1 cellular context compared by ENCODE assay signal in genomic region chr2:3662239-3662638, GRCh38.
TF ChIP-seq lines count a peak whose summit lies in the region.

No MANE protein-coding gene starts in this region.

TF ChIP-seq in HepG2, 621 proteins besides CTCF, POLR2A, EP300 and RAD21 (continued from another document):
- no peak for TF ChIP-seq NR1H2 (CRISPR knock-in tag; IDR thresholded peaks at IDR 0.05; ENCODE audit: borderline replicate concordance, low read depth)
- no peak for TF ChIP-seq TFDP2 (CRISPR knock-in tag; IDR thresholded peaks at IDR 0.05)
- no peak for TF ChIP-seq ZNF781 (CRISPR knock-in tag; IDR thresholded peaks at IDR 0.05; ENCODE audit: borderline replicate concordance, not compliant biosample characterization)
- TF ChIP-seq ZNF749 (CRISPR knock-in tag; IDR thresholded peaks at IDR 0.05; ENCODE audit: borderline replicate concordance), result no peak
- TF ChIP-seq ZFP90 (CRISPR knock-in tag; IDR thresholded peaks at IDR 0.05; ENCODE audit: borderline replicate concordance), result no peak
- no peak for TF ChIP-seq PREB (CRISPR knock-in tag; IDR thresholded peaks at IDR 0.05)
- no peak for TF ChIP-seq ZNF343 (CRISPR knock-in tag; IDR thresholded peaks at IDR 0.05)
- no peak for TF ChIP-seq HNRNPL (IDR thresholded peaks at IDR 0.05; ENCODE audit: low read depth, low read length)
- no peak for TF ChIP-seq MATR3 (CRISPR knock-in tag; IDR thresholded peaks at IDR 0.05)
- no peak for TF ChIP-seq ZNF569 (CRISPR knock-in tag; IDR thresholded peaks at IDR 0.05; ENCODE audit: borderline replicate concordance)
- TF ChIP-seq NFRKB (IDR thresholded peaks at IDR 0.05), result no peak
- no peak for TF ChIP-seq RNF2 (conservative IDR thresholded peaks at IDR 0.05; ENCODE audit: low read depth)
- TF ChIP-seq, protein P1, sequence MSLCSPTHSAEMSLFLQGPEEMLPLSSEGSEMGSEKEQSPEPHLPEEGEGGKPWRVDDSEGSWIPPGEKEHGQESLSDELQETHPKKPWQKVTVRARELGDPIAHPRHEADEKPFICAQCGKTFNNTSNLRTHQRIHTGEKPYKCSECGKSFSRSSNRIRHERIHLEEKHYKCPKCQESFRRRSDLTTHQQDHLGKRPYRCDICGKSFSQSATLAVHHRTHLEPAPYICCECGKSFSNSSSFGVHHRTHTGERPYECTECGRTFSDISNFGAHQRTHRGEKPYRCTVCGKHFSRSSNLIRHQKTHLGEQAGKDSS (CRISPR knock-in tag; IDR thresholded peaks at IDR 0.05; ENCODE audit: borderline replicate concordance, low read depth), result no peak
- TF ChIP-seq, protein P2, sequence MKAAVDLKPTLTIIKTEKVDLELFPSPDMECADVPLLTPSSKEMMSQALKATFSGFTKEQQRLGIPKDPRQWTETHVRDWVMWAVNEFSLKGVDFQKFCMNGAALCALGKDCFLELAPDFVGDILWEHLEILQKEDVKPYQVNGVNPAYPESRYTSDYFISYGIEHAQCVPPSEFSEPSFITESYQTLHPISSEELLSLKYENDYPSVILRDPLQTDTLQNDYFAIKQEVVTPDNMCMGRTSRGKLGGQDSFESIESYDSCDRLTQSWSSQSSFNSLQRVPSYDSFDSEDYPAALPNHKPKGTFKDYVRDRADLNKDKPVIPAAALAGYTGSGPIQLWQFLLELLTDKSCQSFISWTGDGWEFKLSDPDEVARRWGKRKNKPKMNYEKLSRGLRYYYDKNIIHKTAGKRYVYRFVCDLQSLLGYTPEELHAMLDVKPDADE (CRISPR knock-in tag; IDR thresholded peaks at IDR 0.05), result no peak
- TF ChIP-seq ZBTB38 (CRISPR knock-in tag; IDR thresholded peaks at IDR 0.05), result no peak
- no peak for TF ChIP-seq MBD4 (IDR thresholded peaks at IDR 0.05; ENCODE audit: borderline replicate concordance, low read length)
- TF ChIP-seq CENPT (CRISPR knock-in tag; IDR thresholded peaks at IDR 0.05; ENCODE audit: low read depth), result no peak
- TF ChIP-seq, protein P3, sequence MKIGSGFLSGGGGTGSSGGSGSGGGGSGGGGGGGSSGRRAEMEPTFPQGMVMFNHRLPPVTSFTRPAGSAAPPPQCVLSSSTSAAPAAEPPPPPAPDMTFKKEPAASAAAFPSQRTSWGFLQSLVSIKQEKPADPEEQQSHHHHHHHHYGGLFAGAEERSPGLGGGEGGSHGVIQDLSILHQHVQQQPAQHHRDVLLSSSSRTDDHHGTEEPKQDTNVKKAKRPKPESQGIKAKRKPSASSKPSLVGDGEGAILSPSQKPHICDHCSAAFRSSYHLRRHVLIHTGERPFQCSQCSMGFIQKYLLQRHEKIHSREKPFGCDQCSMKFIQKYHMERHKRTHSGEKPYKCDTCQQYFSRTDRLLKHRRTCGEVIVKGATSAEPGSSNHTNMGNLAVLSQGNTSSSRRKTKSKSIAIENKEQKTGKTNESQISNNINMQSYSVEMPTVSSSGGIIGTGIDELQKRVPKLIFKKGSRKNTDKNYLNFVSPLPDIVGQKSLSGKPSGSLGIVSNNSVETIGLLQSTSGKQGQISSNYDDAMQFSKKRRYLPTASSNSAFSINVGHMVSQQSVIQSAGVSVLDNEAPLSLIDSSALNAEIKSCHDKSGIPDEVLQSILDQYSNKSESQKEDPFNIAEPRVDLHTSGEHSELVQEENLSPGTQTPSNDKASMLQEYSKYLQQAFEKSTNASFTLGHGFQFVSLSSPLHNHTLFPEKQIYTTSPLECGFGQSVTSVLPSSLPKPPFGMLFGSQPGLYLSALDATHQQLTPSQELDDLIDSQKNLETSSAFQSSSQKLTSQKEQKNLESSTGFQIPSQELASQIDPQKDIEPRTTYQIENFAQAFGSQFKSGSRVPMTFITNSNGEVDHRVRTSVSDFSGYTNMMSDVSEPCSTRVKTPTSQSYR (CRISPR knock-in tag; IDR thresholded peaks at IDR 0.05; ENCODE audit: borderline replicate concordance), result no peak
TF ChIP-seq in HepG2: peak in this region for 0.
